ENCODE assay signal across 35 cellular contexts in genomic region chr11:130906616-130907015, GRCh38.
"Had no signal": no experiment of that assay in that cellular context is flagged by ENCODE, and none has a peak within 500 bp of the region (broad histone marks: within the 10 kb centered on the region; RNA-seq: fewer than 3 reads in every experiment).

No MANE protein-coding gene starts in this region.

- H3K4me3 ChIP-seq: cardiac muscle cell, Peyer's patch had no signal

- H3K4me3 Mint-ChIP-seq: activated CD4-positive, alpha-beta memory T cell treated with anti-CD3 and anti-CD28 coated beads, Interleukin-2, amount 10 ng/mL, durations not matched to agents 7 days and 5 days; activated CD8-positive, alpha-beta memory T cell treated with anti-CD3 and anti-CD28 coated beads, Interleukin-2, amount 10 ng/mL, durations not matched to agents 7 days and 5 days; central memory CD8-positive, alpha-beta T cell had no signal

- H3K27ac ChIP-seq: cardiac muscle cell, Peyer's patch, WERI-Rb-1 had no signal

- H3K4me1 ChIP-seq: Peyer's patch had no signal

- ATAC-seq: activated CD8-positive, alpha-beta memory T cell treated with anti-CD3 and anti-CD28 coated beads, Interleukin-2, amount 10 ng/mL, durations not matched to agents 7 days and 5 days; activated naive CD4-positive, alpha-beta T cell treated with anti-CD3 and anti-CD28 coated beads, Interleukin-2, amount 50 U/mL, for 72 hours; PC-3; SK-N-SH treated with all-trans-retinoic acid at 6 μM for 48 hours had no signal

- H3K9me3 ChIP-seq: Peyer's patch had no signal

- H3K27me3 ChIP-seq: cardiac muscle cell, Peyer's patch had no signal

- H3K27ac Mint-ChIP-seq: activated CD4-positive, alpha-beta memory T cell treated with anti-CD3 and anti-CD28 coated beads, Interleukin-2, amount 10 ng/mL, durations not matched to agents 7 days and 5 days; activated CD8-positive, alpha-beta memory T cell treated with anti-CD3 and anti-CD28 coated beads, Interleukin-2, amount 10 ng/mL, durations not matched to agents 7 days and 5 days; activated naive CD4-positive, alpha-beta T cell treated with anti-CD3 and anti-CD28 coated beads, Interleukin-2, amount 50 U/mL, for 72 hours had no signal

- H3K9me3 Mint-ChIP-seq: activated CD4-positive, alpha-beta memory T cell treated with anti-CD3 and anti-CD28 coated beads, Interleukin-2, amount 10 ng/mL, durations not matched to agents 7 days and 5 days; activated naive CD4-positive, alpha-beta T cell treated with anti-CD3 and anti-CD28 coated beads, Interleukin-2, amount 50 U/mL, for 72 hours; central memory CD8-positive, alpha-beta T cell had no signal

- DNase-seq: activated CD4-positive, alpha-beta memory T cell treated with anti-CD3 and anti-CD28 coated beads, Interleukin-2, amount 10 ng/mL, durations not matched to agents 7 days and 5 days; activated CD4-positive, alpha-beta T cell treated with anti-CD3 and anti-CD28 coated beads for 1 hour; activated CD4-positive, alpha-beta T cell treated with anti-CD3 and anti-CD28 coated beads for 48 hours; activated CD4-positive, CD25-positive, alpha-beta regulatory T cell; activated CD8-positive, alpha-beta memory T cell treated with anti-CD3 and anti-CD28 coated beads for 24 hours; activated CD8-positive, alpha-beta memory T cell treated with anti-CD3 and anti-CD28 coated beads, Interleukin-2, amount 10 ng/mL, durations not matched to agents 7 days and 5 days; activated CD8-positive, alpha-beta memory T cell treated with anti-CD3 and anti-CD28 coated beads, Interleukin-2, amount 50 U/mL, for 48 hours; activated effector memory CD4-positive, alpha-beta T cell treated with anti-CD3 and anti-CD28 coated beads, Interleukin-2, amount 50 U/mL, for 16 hours; activated naive CD4-positive, alpha-beta T cell; activated T-cell treated with anti-CD3 and anti-CD28 coated beads, Interleukin-2, amount 50 U/mL, for 48 hours; amniotic stem cell; aorta; NCI-H1092 treated with DMSO at 0.1 percent for 48 hours; NCI-H1417; NCI-H146; NCI-H187; NCI-H2029 treated with DMSO at 0.1 percent for 48 hours; NCI-H2107; NCI-H2171; NCI-H510A; NCI-H526; NCI-H748 treated with DMSO at 0.1 percent for 48 hours; NK-92 treated with Interleukin-12 subunit alpha and Interleukin-12 subunit beta, amount 100 ng/mL, for 24 hours; PC-3; Peyer's patch; RPMI8226; SIG-M5; T-helper 1 cell; T-helper 2 cell; T-helper 9 cell; WERI-Rb-1 had no signal
